In genomic region chr1:230139306-230139705, GRCh38 we compare ENCODE assay signal across 34 cellular contexts.
A peak's percentile ranks its signal among the peaks of the same experiment; 100 is the strongest.
DNase-seq lines count a peak whose midpoint lies in the region; ATAC-seq, FAIRE-seq and TF ChIP-seq lines count a peak whose summit lies in the region.
"Had no signal": no experiment of that assay in that cellular context is flagged by ENCODE, and none has a peak within 500 bp of the region (broad histone marks: within the 10 kb centered on the region; RNA-seq: fewer than 3 reads in every experiment).

No MANE protein-coding gene starts in this region.

- H3K23ac ChIP-seq in IMR-90 (ENCODE audit: low read depth, low read length), result no peak overlapping the region

- peaks cover 7% of the 10 kb centered on the region for H3K36me3 Mint-ChIP-seq in neural progenitor cell
- H3K36me3 Mint-ChIP-seq: immature natural killer cell had no signal

- H3K9me3 ChIP-seq in BLaER1 (no peaks in the 10 kb centered on the region), IMR-90 (ENCODE audit: control insufficient read depth, insufficient read depth, low read length) (no peaks in the 10 kb centered on the region), K562 (replicated peaks; ENCODE audit: control insufficient read depth, insufficient read depth, low read depth, low read length) (no peaks in the 10 kb centered on the region), neural progenitor cell (ENCODE audit: low read depth) (no peaks in the 10 kb centered on the region)
- H3K9me3 ChIP-seq: breast epithelium, neutrophil, stomach, uterus had no signal

- H3K9me3 Mint-ChIP-seq in neural progenitor cell, result no peaks in the 10 kb centered on the region
- H3K9me3 Mint-ChIP-seq: activated naive CD4-positive, alpha-beta T cell treated with anti-CD3 and anti-CD28 coated beads, Interleukin-2, amount 50 U/mL, for 24 hours; activated T-helper 2 cell treated with anti-CD3 and anti-CD28 coated beads, Interferon-gamma antibody, Interleukin-2, Interleukin-4, amounts not matched to agents 10 μg/mL and 5 μg/mL and 100 μg/mL, durations not matched to agents 14 hours and 24 hours and 36 hours; immature natural killer cell; T-helper 2 cell treated with Interferon-gamma antibody and Interleukin-4, amounts not matched to agents 5 μg/mL and 100 μg/mL, for 36 hours had no signal

- H4K91ac ChIP-seq in IMR-90 (ENCODE audit: insufficient read depth, low read depth, low read length), result no peak overlapping the region

- peak overlapping the region; percentile 34; the same call in 1 of the 2 replicates for H3K27ac ChIP-seq in BLaER1
- no peak overlapping the region for H3K27ac ChIP-seq in IMR-90 (ENCODE audit: insufficient read depth, low read length)
- H3K27ac ChIP-seq in K562 (ENCODE audit: extremely low read depth, low read depth, low read length), result no peak overlapping the region; the same call in 2 of the 3 replicates
- no peak overlapping the region for H3K27ac ChIP-seq in neural progenitor cell
- H3K27ac ChIP-seq: hepatocyte, neutrophil, stomach, uterus had no signal

- H4K20me1 ChIP-seq in BLaER1, result peaks cover 100% of the 10 kb centered on the region
- H4K20me1 ChIP-seq in IMR-90 (ENCODE audit: insufficient read depth, low read length), result peaks cover 64% of the 10 kb centered on the region
- H4K20me1 ChIP-seq in K562 (replicated peaks; ENCODE audit: control insufficient read depth, insufficient read depth, low read length), result no peaks in the 10 kb centered on the region; the same call in 1 of the 2 replicates
- H4K20me1 ChIP-seq in neural progenitor cell (ENCODE audit: low read depth), result peaks cover 95% of the 10 kb centered on the region

- CTCF ChIA-PET in IMR-90 (lab: Yijun Ruan, JAX), result no interaction called here
- CTCF ChIA-PET in K562 (lab: Yijun Ruan, JAX; ENCODE audit: low intra/inter-chr PET ratio), result no interaction called here

- no peak for TF ChIP-seq EP300 in K562 (IDR thresholded peaks at IDR 0.05; ENCODE audit: low read length)

- H3K9ac ChIP-seq in BLaER1, result peak overlapping the region; percentile 48
- H3K9ac ChIP-seq in IMR-90 (ENCODE audit: low read depth, low read length), result no peak overlapping the region
- H3K9ac ChIP-seq in K562 (ENCODE audit: insufficient read depth in 1 of 2, low read depth in 2 of 2, low read length in 2 of 2), result peak overlapping the region in 1 of 2 experiments; percentile 69; a peak in 2 of 4 replicates
- no peak overlapping the region for H3K9ac ChIP-seq in neural progenitor cell

- H2BK120ac ChIP-seq in IMR-90 (ENCODE audit: low read depth, low read length), result 0 out of 2 replicates have a peak overlapping the region, but pooled peaks have one; percentile 6

- FAIRE-seq in K562 (lab: Jason Lieb, UNC), result no peak
- FAIRE-seq: colon, GM12892 had no signal

- H3K56ac ChIP-seq in IMR-90 (ENCODE audit: extremely low read depth, insufficient read depth, low read length), result no peak overlapping the region

- no peak for TF ChIP-seq CTCF in IMR-90 (conservative IDR thresholded peaks at IDR 0.05; ENCODE audit: low read depth, low read length)
- TF ChIP-seq CTCF in K562 (IDR thresholded peaks at IDR 0.05 in 2 of 3, conservative IDR thresholded peaks at IDR 0.05 in 1 of 3; ENCODE audit: insufficient read depth in 2 of 3, low read depth in 1 of 3, low read length in 3 of 3), result no peak
- TF ChIP-seq CTCF in neural progenitor cell (IDR thresholded peaks at IDR 0.05), result no peak

- H3K4me2 ChIP-seq in BLaER1 (peak overlapping the region; percentile 82), IMR-90 (ENCODE audit: low read depth, low read length) (no peak overlapping the region), K562 (ENCODE audit: insufficient read depth, low read length) (no peak overlapping the region), neural progenitor cell (no peak overlapping the region)
- H3K4me2 ChIP-seq: hepatocyte had no signal

- H2BK5ac ChIP-seq in IMR-90 (ENCODE audit: low read depth, low read length, poor library complexity, severe bottlenecking), result no peak overlapping the region

- 0 out of 2 replicates have a peak overlapping the region, but pooled peaks have one; percentile 35 for H3K14ac ChIP-seq in IMR-90 (replicated peaks; ENCODE audit: low read depth, low read length)

- H3K18ac ChIP-seq in IMR-90 (ENCODE audit: low read depth, low read length), result no peak overlapping the region

- H3K4me3 ChIP-seq in BLaER1, result no peak overlapping the region
- H3K4me3 ChIP-seq in IMR-90 (ENCODE audit: insufficient read depth, low read depth, low read length), result no peak overlapping the region
- H3K4me3 ChIP-seq in K562, result no peak overlapping the region
- H3K4me3 ChIP-seq in neural progenitor cell, result no peak overlapping the region
- H3K4me3 ChIP-seq: breast epithelium, hepatocyte, stomach, uterus had no signal

- BruUV-seq in IMR-90 (replicated peaks; lab: Mats Ljungman, UMichigan) (no TSS peak), K562 (replicated peaks; lab: Mats Ljungman, UMichigan) (no TSS peak)

- H4K5ac ChIP-seq in IMR-90 (ENCODE audit: low read depth, low read length), result no peak overlapping the region

- peak overlapping the region; percentile 21; the same call in 1 of the 2 replicates for H3K4ac ChIP-seq in IMR-90 (ENCODE audit: low read depth, low read length)

- H3K36me3 ChIP-seq in BLaER1 (peaks cover 94% of the 10 kb centered on the region), IMR-90 (ENCODE audit: control insufficient read depth, insufficient read depth, low read length) (no peaks in the 10 kb centered on the region), K562 (ENCODE audit: control insufficient read depth, insufficient read depth, low read length) (peaks cover 17% of the 10 kb centered on the region; the same call in 2 of the 3 replicates), neural progenitor cell (no peaks in the 10 kb centered on the region)
- H3K36me3 ChIP-seq: breast epithelium, neutrophil, uterus had no signal

- peaks cover 71% of the 10 kb centered on the region for H3K4me1 Mint-ChIP-seq in neural progenitor cell

- H2BK15ac ChIP-seq in IMR-90 (ENCODE audit: low read depth, low read length), result no peak overlapping the region

- H2AK5ac ChIP-seq in IMR-90 (ENCODE audit: low read depth, low read length), result peak overlapping the region; percentile 29; the same call in 1 of the 2 replicates

- no peak overlapping the region for H3K4me3 Mint-ChIP-seq in neural progenitor cell
- H3K4me3 Mint-ChIP-seq: activated CD4-positive, alpha-beta T cell treated with anti-CD3 and anti-CD28 coated beads for 36 hours; activated CD8-positive, alpha-beta T cell treated with anti-CD3 and anti-CD28 coated beads, Interleukin-2, amount 10 ng/mL, durations not matched to agents 7 days and 5 days; activated naive CD4-positive, alpha-beta T cell treated with anti-CD3 and anti-CD28 coated beads, Interleukin-2, amount 50 U/mL, for 24 hours; T-helper 2 cell treated with Interferon-gamma antibody and Interleukin-4, amounts not matched to agents 5 μg/mL and 100 μg/mL, for 36 hours had no signal

- H3K79me2 ChIP-seq in K562 (ENCODE audit: control insufficient read depth, insufficient read depth, low read length), result peaks cover 96% of the 10 kb centered on the region
- H3K79me2 ChIP-seq in neural progenitor cell (ENCODE audit: low read depth), result peaks cover 6% of the 10 kb centered on the region

- H3K9me1 ChIP-seq in IMR-90 (ENCODE audit: insufficient read depth, low read length) (peaks cover 49% of the 10 kb centered on the region), K562 (ENCODE audit: control insufficient read depth, insufficient read depth, low read length) (peaks cover 3% of the 10 kb centered on the region)

- no peak for TF ChIP-seq POLR2A in IMR-90 (IDR thresholded peaks at IDR 0.05; ENCODE audit: low read depth, low read length)
- no peak for TF ChIP-seq POLR2A in K562 (conservative IDR thresholded peaks at IDR 0.05)

- H3K4me1 ChIP-seq in BLaER1, result peaks cover 100% of the 10 kb centered on the region
- peaks cover 14% of the 10 kb centered on the region for H3K4me1 ChIP-seq in IMR-90 (ENCODE audit: control insufficient read depth, insufficient read depth, low read length)
- H3K4me1 ChIP-seq in K562 (replicated peaks in 1 of 2; ENCODE audit: control insufficient read depth in 2 of 2, insufficient read depth in 2 of 2, low read length in 2 of 2), result peaks cover 67 to 69% of the 10 kb centered on the region in 2 experiments
- H3K4me1 ChIP-seq in neural progenitor cell, result peaks cover 20% of the 10 kb centered on the region

- 100% methylated on average over 1 of the region's 3 CpGs; no CpG with 5 or more reads in 1 of the 2 experiments for WGBS in IMR-90 (ENCODE audit: extremely low coverage in 2 of 2, insufficient read length in 1 of 2), 2 experiments
- WGBS in K562 (ENCODE audit: insufficient coverage, low coverage, missing lambda C conversion rate), result 71% methylated on average over 3 of the region's 3 CpGs

- no peak overlapping the region for H2BK20ac ChIP-seq in IMR-90 (ENCODE audit: low read depth, low read length)

- no peak overlapping the region for H2AK9ac ChIP-seq in IMR-90 (replicated peaks; ENCODE audit: low read depth, low read length, poor library complexity)

- H3K27me3 ChIP-seq in BLaER1 (no peaks in the 10 kb centered on the region), IMR-90 (ENCODE audit: control insufficient read depth, insufficient read depth, low read length) (no peaks in the 10 kb centered on the region), K562 (ENCODE audit: control insufficient read depth in 2 of 2, insufficient read depth in 2 of 2, low read length in 2 of 2) (no peaks in the 10 kb centered on the region), neural progenitor cell (no peaks in the 10 kb centered on the region)
- H3K27me3 ChIP-seq: breast epithelium, hepatocyte, neutrophil, stomach, uterus had no signal

- peaks cover 8% of the 10 kb centered on the region for H3F3A ChIP-seq in neural progenitor cell (ENCODE audit: low read depth)

- H2AFZ ChIP-seq in IMR-90 (replicated peaks; ENCODE audit: low read length, poor library complexity) (no peak overlapping the region), K562 (ENCODE audit: low read depth, low read length) (no peak overlapping the region), neural progenitor cell (replicated peaks) (no peak overlapping the region)
- H2AFZ ChIP-seq: hepatocyte had no signal

- DNase-seq in IMR-90 (no peak), K562 (ENCODE audit: extremely low read depth in 1 of 4, low spot score in 3 of 4) (peak in 2 of 4 experiments; percentile 54 to 58), neural progenitor cell (ENCODE audit: low spot score) (no peak), hippocampal formation (lab: John Stamatoyannopoulos, UW) (no peak), NCI-H2171 (lab: John Stamatoyannopoulos, UW) (no peak), iPS-NIHi11 (ENCODE audit: low spot score) (no peak)
- DNase-seq: activated CD4-positive, alpha-beta T cell treated with anti-CD3 and anti-CD28 coated beads for 36 hours; activated CD8-positive, alpha-beta T cell treated with anti-CD3 and anti-CD28 coated beads, Interleukin-2, amount 10 ng/mL, durations not matched to agents 7 days and 5 days; amygdala; DMS153; effector CD4-positive, alpha-beta T cell; H7; left cardiac atrium; mammary epithelial cell; NCI-H1092; NCI-H1694 treated with DMSO at 0.1 percent for 48 hours; NCI-H510A; SHP77 treated with DMSO at 0.1 percent for 48 hours; stimulated activated CD4-positive, alpha-beta T cell treated with anti-CD3 and anti-CD28 coated beads, Interleukin-4, amount 100 ng/mL, for 1 hour; stomach; uterus had no signal

- peaks cover 4% of the 10 kb centered on the region for H3K27me3 Mint-ChIP-seq in neural progenitor cell (ENCODE audit: insufficient read depth, low read depth)
- H3K27me3 Mint-ChIP-seq: activated CD4-positive, alpha-beta T cell treated with anti-CD3 and anti-CD28 coated beads for 36 hours; activated naive CD4-positive, alpha-beta T cell treated with anti-CD3 and anti-CD28 coated beads, Interleukin-2, amount 50 U/mL, for 24 hours; progenitor cell of endocrine pancreas had no signal

- H4K8ac ChIP-seq in IMR-90 (ENCODE audit: low read depth in 2 of 2, low read length in 2 of 2), result no peak overlapping the region; a peak in 2 of 4 replicates

- dilution Hi-C loops in IMR-90 (cut with HindIII; ENCODE audit: low sequenced_read_pairs, unreplicated experiment), result no loop called here

- intact Hi-C loops in IMR-90 (cut with micrococcal nuclease), result no loop called here
- intact Hi-C loops in K562 (cut with micrococcal nuclease), result no loop called here

- H3K27ac Mint-ChIP-seq in neural progenitor cell, result peak overlapping the region; percentile 87
- H3K27ac Mint-ChIP-seq: activated CD4-positive, alpha-beta T cell treated with anti-CD3 and anti-CD28 coated beads for 36 hours; activated CD8-positive, alpha-beta T cell treated with anti-CD3 and anti-CD28 coated beads, Interleukin-2, amount 10 ng/mL, durations not matched to agents 7 days and 5 days; activated naive CD4-positive, alpha-beta T cell treated with anti-CD3 and anti-CD28 coated beads, Interleukin-2, amount 50 U/mL, for 24 hours; activated T-helper 2 cell treated with anti-CD3 and anti-CD28 coated beads, Interferon-gamma antibody, Interleukin-2, Interleukin-4, amounts not matched to agents 10 μg/mL and 5 μg/mL and 100 μg/mL, durations not matched to agents 14 hours and 24 hours and 36 hours; progenitor cell of endocrine pancreas; T-helper 2 cell treated with Interferon-gamma antibody and Interleukin-4, amounts not matched to agents 5 μg/mL and 100 μg/mL, for 36 hours had no signal

- POLR2A ChIA-PET in IMR-90 (lab: Charles Lee; ENCODE audit: unreplicated experiment), result no interaction called here
- POLR2A ChIA-PET in K562 (lab: Yijun Ruan, JAX), result interaction anchor here (0.6 to 2.8 kb wide), 6 partner anchors 11 to 798 kb away, joined by 3 to 12 read pairs (median 3); no protein-coding TSS in a partner anchor

- H3K79me1 ChIP-seq in IMR-90 (ENCODE audit: low read depth in 1 of 2, low read length in 2 of 2), result peaks cover 47 to 89% of the 10 kb centered on the region in 2 experiments

- TF ChIP-seq RAD21 in IMR-90 (IDR thresholded peaks at IDR 0.05; ENCODE audit: low read length) (no peak), K562 (CRISPR knock-in tag; conservative IDR thresholded peaks at IDR 0.05 in 1 of 2, IDR thresholded peaks at IDR 0.05 in 1 of 2) (no peak)

- no peak for ATAC-seq in IMR-90 (ENCODE audit: low read depth)
- no peak for ATAC-seq in K562
- no peak for ATAC-seq in GM19455 (IDR thresholded peaks at IDR 0.05; ENCODE audit: unreplicated experiment)
- ATAC-seq: activated CD4-positive, alpha-beta T cell treated with anti-CD3 and anti-CD28 coated beads for 36 hours; activated CD8-positive, alpha-beta T cell treated with anti-CD3 and anti-CD28 coated beads, Interleukin-2, amount 10 ng/mL, durations not matched to agents 7 days and 5 days; left cardiac atrium; sciatic nerve had no signal

- in situ Hi-C loops in IMR-90 (cut with MboI; ENCODE audit: low sequenced_read_pairs), result no loop called here
- in situ Hi-C loops in K562 (cut with MboI), result no loop called here
